Comparison of ENCODE assay signal across 14 cellular contexts in the genomic region with DNA sequence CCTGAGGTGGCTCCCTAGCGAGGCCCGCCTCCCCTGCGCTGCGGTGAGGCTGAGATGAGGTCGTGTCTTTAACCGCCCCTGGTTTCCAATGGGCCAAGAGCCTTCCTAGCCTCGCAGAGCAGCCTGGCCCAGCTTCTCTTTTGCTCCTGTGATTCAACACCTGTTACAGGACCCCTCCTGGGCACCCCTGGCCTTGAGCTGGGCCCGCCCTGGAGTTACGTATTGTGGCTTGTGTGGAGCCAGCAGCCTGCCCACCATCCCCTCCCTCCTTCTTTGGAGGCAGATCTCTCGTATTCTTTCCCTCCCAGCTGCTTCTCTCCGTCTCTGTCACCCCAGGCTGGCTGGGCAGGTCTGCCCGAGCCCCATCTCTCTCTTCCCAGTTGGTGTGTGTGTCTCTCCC. TPM values are rescaled to one million over a fixed set of nuclear protein-coding genes. Genes with fewer than 3 reads are reported as not detected.
DNase-seq lines count a peak whose midpoint lies in the region; ATAC-seq and TF ChIP-seq lines count a peak whose summit lies in the region.
"Had no signal": no experiment of that assay in that cellular context is flagged by ENCODE, and none has a peak within 500 bp of the region (broad histone marks: within the 10 kb centered on the region; RNA-seq: fewer than 3 reads in every experiment).

No MANE protein-coding gene starts in this region.

- H3K36me3 ChIP-seq in osteoblast (ENCODE audit: insufficient read depth, low read length) (peaks cover 43% of the 10 kb centered on the region), MM.1S (replicated peaks; ENCODE audit: insufficient read depth, low read length) (no peaks in the 10 kb centered on the region)

- H3K79me2 ChIP-seq in osteoblast (ENCODE audit: insufficient read depth, low read length) (peaks cover 14% of the 10 kb centered on the region), MM.1S (ENCODE audit: low read length) (peaks cover 2% of the 10 kb centered on the region; the same call in 1 of the 2 replicates)

- H3K4me1 ChIP-seq in osteoblast (ENCODE audit: insufficient read depth, low read length) (no peaks in the 10 kb centered on the region), MM.1S (ENCODE audit: low read length) (no peaks in the 10 kb centered on the region)
- H3K4me1 ChIP-seq: BLaER1 treated with 17β-estradiol and CSF1 and Interleukin-3, amounts not matched to agents 10 nM and 100 nM had no signal

- H3K27me3 Mint-ChIP-seq in central memory CD8-positive, alpha-beta T cell: no peaks in the 10 kb centered on the region
- H3K27me3 Mint-ChIP-seq: CD4-positive, CD25-positive, alpha-beta regulatory T cell had no signal

- no peaks in the 10 kb centered on the region for H3K4me1 Mint-ChIP-seq in central memory CD8-positive, alpha-beta T cell

- ATAC-seq in central memory CD8-positive, alpha-beta T cell (replicated peaks; ENCODE audit: extremely low read depth, poor library complexity, severe bottlenecking): no peak

- H3K36me3 Mint-ChIP-seq in central memory CD8-positive, alpha-beta T cell (ENCODE audit: insufficient read depth): peaks cover 26% of the 10 kb centered on the region

- no peak overlapping the region for H2AFZ ChIP-seq in osteoblast (ENCODE audit: low read length)
- H2AFZ ChIP-seq in MM.1S (ENCODE audit: low read length): no peak overlapping the region
- H2AFZ ChIP-seq: GM23248 had no signal

- no peaks in the 10 kb centered on the region for H3K9me3 ChIP-seq in osteoblast (ENCODE audit: low read depth, low read length)
- no peaks in the 10 kb centered on the region for H3K9me3 ChIP-seq in MM.1S (replicated peaks; ENCODE audit: insufficient read depth, low read length)
- H3K9me3 ChIP-seq: BLaER1 treated with 17β-estradiol and CSF1 and Interleukin-3, amounts not matched to agents 10 nM and 100 nM had no signal

- H3K27me3 ChIP-seq in osteoblast (ENCODE audit: insufficient read depth, low read length): peaks cover 5% of the 10 kb centered on the region
- no peaks in the 10 kb centered on the region for H3K27me3 ChIP-seq in MM.1S (replicated peaks; ENCODE audit: insufficient read depth, low read length)

- H3K9me2 ChIP-seq in MM.1S (replicated peaks; ENCODE audit: insufficient read depth, low read length): no peaks in the 10 kb centered on the region

- TF ChIP-seq CTCF in osteoblast (IDR thresholded peaks at IDR 0.05; ENCODE audit: extremely low read depth, low read depth, low read length) (no peak), MM.1S (IDR thresholded peaks at IDR 0.05; ENCODE audit: low read length) (no peak)

- H3K27ac ChIP-seq in osteoblast (ENCODE audit: low read depth, low read length) (no peak overlapping the region), MM.1S (ENCODE audit: low read length) (no peak overlapping the region)
- H3K27ac ChIP-seq: BLaER1 treated with 17β-estradiol and CSF1 and Interleukin-3, amounts not matched to agents 10 nM and 100 nM; GM23248 had no signal

- peak; percentile 21 for DNase-seq in activated effector memory CD4-positive, alpha-beta T cell treated with anti-CD3 and anti-CD28 coated beads, Interleukin-2, amount 50 U/mL, for 16 hours
- DNase-seq in activated effector memory CD4-positive, alpha-beta T cell treated with Interleukin-2 at 50 U/mL for 16 hours: no peak
- DNase-seq in central memory CD8-positive, alpha-beta T cell (ENCODE audit: low spot score in 2 of 2): no peak
- DNase-seq in osteoblast (ENCODE audit: insufficient read length, low spot score, missing footprints) (peak; percentile 52), MM.1S (no peak), KBM-7 (no peak), NCI-H187 treated with DMSO at 0.1 percent for 48 hours (lab: John Stamatoyannopoulos, UW) (no peak)
- DNase-seq: ACHN; CD4-positive, CD25-positive, alpha-beta regulatory T cell; DMS53; GF-D8; GM23248; IMR-90 had no signal

- H3F3A ChIP-seq in MM.1S (ENCODE audit: insufficient read depth, low read length): no peaks in the 10 kb centered on the region

- H4K20me1 ChIP-seq in osteoblast (ENCODE audit: insufficient read depth, low read length) (peaks cover 22% of the 10 kb centered on the region), MM.1S (ENCODE audit: insufficient read depth, low read length) (no peaks in the 10 kb centered on the region)

- no peaks in the 10 kb centered on the region for H3K9me3 Mint-ChIP-seq in central memory CD8-positive, alpha-beta T cell

- peak overlapping the region; percentile 67 for H3K27ac Mint-ChIP-seq in central memory CD8-positive, alpha-beta T cell (ENCODE audit: low read depth)
- H3K27ac Mint-ChIP-seq: CD4-positive, CD25-positive, alpha-beta regulatory T cell had no signal

- no peak overlapping the region for H3K4me3 Mint-ChIP-seq in central memory CD8-positive, alpha-beta T cell
- H3K4me3 Mint-ChIP-seq: CD4-positive, CD25-positive, alpha-beta regulatory T cell had no signal

- H3K4me2 ChIP-seq in osteoblast (ENCODE audit: insufficient read depth, low read length) (no peak overlapping the region), MM.1S (ENCODE audit: low read depth, low read length) (no peak overlapping the region)
- H3K4me2 ChIP-seq: BLaER1 treated with 17β-estradiol and CSF1 and Interleukin-3, amounts not matched to agents 10 nM and 100 nM had no signal

- in situ Hi-C loops in KBM-7 (cut with MboI; ENCODE audit: low pct_unique_long_range_greater_than_20kb, low sequenced_read_pairs): no loop called here

- H3K9ac ChIP-seq in MM.1S (ENCODE audit: low read length): no peak overlapping the region
- H3K9ac ChIP-seq: BLaER1 treated with 17β-estradiol and CSF1 and Interleukin-3, amounts not matched to agents 10 nM and 100 nM; GM23248 had no signal

- H3K4me3 ChIP-seq in osteoblast (ENCODE audit: insufficient read depth, low read length) (no peak overlapping the region), MM.1S (ENCODE audit: low read length) (no peak overlapping the region)
- H3K4me3 ChIP-seq: BLaER1 treated with 17β-estradiol and CSF1 and Interleukin-3, amounts not matched to agents 10 nM and 100 nM; GM23248 had no signal

RNA-seq across cellular contexts. Expression of gene UBA1, which starts 19.3 kb away (rescaled TPM):
- 142 and 150 TPM in 2 replicates for total RNA-seq in osteoblast

RNA-seq across cellular contexts. Expression of gene RBM10, which starts 29.4 kb away (rescaled TPM):
- 29.2 and 32.9 TPM in 2 replicates for total RNA-seq in osteoblast

RNA-seq across cellular contexts. Expression of gene NDUFB11, which starts 29.9 kb away (rescaled TPM):
- total RNA-seq in osteoblast: 43.1 and 45.4 TPM in 2 replicates

RNA-seq across cellular contexts. Expression of gene CDK16, which starts 44.1 kb away (rescaled TPM):
- total RNA-seq in osteoblast: 61.2 and 65.4 TPM in 2 replicates

RNA-seq across cellular contexts. Expression of gene USP11, which starts 58.4 kb away (rescaled TPM):
- 28.2 and 31.8 TPM in 2 replicates for total RNA-seq in osteoblast

Comparison
In these comparisons a context has a peak if more than half of its experiments do, and no peak if none do; other contexts are left out.
1. DNase-seq: peak in activated effector memory CD4-positive, alpha-beta T cell treated with anti-CD3 and anti-CD28 coated beads, Interleukin-2, amount 50 U/mL, for 16 hours (single experiment) and osteoblast (single experiment); none in activated effector memory CD4-positive, alpha-beta T cell treated with Interleukin-2 at 50 U/mL for 16 hours (single experiment), central memory CD8-positive, alpha-beta T cell (0 of 2), MM.1S (single experiment), KBM-7 (single experiment) and NCI-H187 treated with DMSO at 0.1 percent for 48 hours (single experiment).